15 cellular contexts compared by ENCODE assay signal in the genomic region with DNA sequence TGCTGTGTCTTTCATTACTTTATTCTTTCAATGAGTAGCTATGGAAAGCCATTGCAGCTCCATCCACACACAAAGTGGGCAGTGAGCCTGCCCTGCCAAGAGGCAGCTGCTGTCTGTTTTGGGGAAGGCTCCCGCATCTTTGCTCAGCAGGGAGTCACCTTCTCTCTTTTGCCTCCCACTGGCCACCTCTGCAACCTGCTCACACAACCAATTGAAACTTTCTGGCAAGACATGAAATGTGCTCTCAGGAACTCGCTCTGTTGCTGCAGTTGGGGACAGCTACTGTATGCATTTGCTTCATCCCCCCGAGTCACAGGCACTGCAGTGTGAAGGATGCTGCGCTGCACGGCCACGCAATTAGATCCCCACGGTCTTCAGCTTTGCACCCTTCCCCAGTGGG.
A peak's percentile ranks its signal among the peaks of the same experiment; 100 is the strongest.
DNase-seq lines count a peak whose midpoint lies in the region; ATAC-seq, FAIRE-seq and TF ChIP-seq lines count a peak whose summit lies in the region.
"Had no signal": no experiment of that assay in that cellular context is flagged by ENCODE, and none has a peak within 500 bp of the region (broad histone marks: within the 10 kb centered on the region; RNA-seq: fewer than 3 reads in every experiment).

No MANE protein-coding gene starts in this region.

- no peak overlapping the region for H3K4ac ChIP-seq in H1 (replicated peaks; ENCODE audit: insufficient read length, low read depth, low read length)

- H4K20me1 ChIP-seq in H1 (replicated peaks in 1 of 2; ENCODE audit: control insufficient read depth in 1 of 2, insufficient read depth in 2 of 2, low read length in 2 of 2) = no peaks in the 10 kb centered on the region

- TF ChIP-seq POLR2A in H1 (IDR thresholded peaks at IDR 0.05; ENCODE audit: control extremely low read depth in 1 of 2, low read depth in 2 of 2, low read length in 2 of 2) = no peak
- no peak for TF ChIP-seq POLR2A in breast epithelium (IDR thresholded peaks at IDR 0.05)

- FAIRE-seq in H1 (lab: Jason Lieb, UNC) = peak; percentile 74
- FAIRE-seq: A549 had no signal

- H4K8ac ChIP-seq in H1 (ENCODE audit: extremely low read depth, insufficient read depth, low read length) = no peak overlapping the region

- H3K9ac ChIP-seq in H1 (replicated peaks in 1 of 4; ENCODE audit: extremely low read depth in 1 of 4, low read depth in 3 of 4, low read length in 3 of 4) = no peak overlapping the region
- H3K9ac ChIP-seq: GM23248 had no signal

- H3K27ac ChIP-seq in HEK293 (ENCODE audit: extremely low read depth, low read depth, low read length) = no peak overlapping the region
- no peak overlapping the region for H3K27ac ChIP-seq in H1 (ENCODE audit: low read depth, low read length)
- no peak overlapping the region for H3K27ac ChIP-seq in breast epithelium
- H3K27ac ChIP-seq: A549, C4-2B, GM23248, HL-60 had no signal

- ATAC-seq in left cardiac atrium = no peak
- ATAC-seq in activated naive CD4-positive, alpha-beta T cell treated with anti-CD3 and anti-CD28 coated beads, Interleukin-2, amount 50 U/mL, for 72 hours = no peak
- ATAC-seq: A549, HCT116 had no signal

- no peaks in the 10 kb centered on the region for H3K9me3 ChIP-seq in HEK293 (ENCODE audit: control insufficient read depth, insufficient read depth, low read depth, low read length)
- no peaks in the 10 kb centered on the region for H3K9me3 ChIP-seq in H1 (ENCODE audit: insufficient read depth in 2 of 2, low read depth in 1 of 2, low read length in 1 of 2)
- no peaks in the 10 kb centered on the region for H3K9me3 ChIP-seq in breast epithelium
- H3K9me3 ChIP-seq: A549, BE2C had no signal

- no peak overlapping the region for H2BK15ac ChIP-seq in H1 (ENCODE audit: low read length)

- H3K4me3 ChIP-seq in H7 (ENCODE audit: insufficient read depth, low read depth, low read length) (no peak overlapping the region), HEK293 (ENCODE audit: low read depth, low read length) (no peak overlapping the region), H1 (ENCODE audit: extremely low read depth in 1 of 4, insufficient read depth in 2 of 4, low read depth in 3 of 4, low read length in 4 of 4) (no peak overlapping the region), breast epithelium (no peak overlapping the region)
- H3K4me3 ChIP-seq: A549, GM23248 had no signal

- DNase-seq in H7 (peak; percentile 32), H1 (ENCODE audit: low read depth in 1 of 2, low spot score in 2 of 2) (peak in 1 of 2 experiments; percentile 55), iPS-NIHi7 (ENCODE audit: extremely low spot score) (peak; percentile 32), left cardiac atrium (no peak), breast epithelium (ENCODE audit: low spot score in 2 of 2) (no peak), G401 (ENCODE audit: low spot score) (no peak)
- no peak for DNase-seq in activated naive CD4-positive, alpha-beta T cell treated with anti-CD3 and anti-CD28 coated beads, Interleukin-2, amount 50 U/mL, for 72 hours (ENCODE audit: low spot score in 2 of 2)
- DNase-seq: BE2C; CD4-positive, alpha-beta memory T cell; GM23248 had no signal

- no peak overlapping the region for H2BK5ac ChIP-seq in H1 (ENCODE audit: low read depth, low read length)

- peak overlapping the region; percentile 73; the same call in 1 of the 2 replicates for H3K18ac ChIP-seq in H1 (ENCODE audit: extremely low read depth, low read length)

- no peak for TF ChIP-seq CTCF in HEK293 (tag by site-specific recombination; IDR thresholded peaks at IDR 0.05)
- peak in 2 of 3 experiments; percentile 22 to 45; a peak in 2 of 4 replicates for TF ChIP-seq CTCF in H1 (IDR thresholded peaks at IDR 0.05; ENCODE audit: control extremely low read depth in 1 of 3, insufficient read depth in 1 of 3, low read depth in 1 of 3, low read length in 3 of 3)
- no peak for TF ChIP-seq CTCF in breast epithelium (IDR thresholded peaks at IDR 0.05)

- POLR2A ChIA-PET in HEK293 (lab: Yijun Ruan, JAX) = no interaction called here
- POLR2A ChIA-PET in H1 (lab: Charles Lee; ENCODE audit: partially characterized antibody) = interaction anchor here (0.6 to 1.6 kb wide), 4 partner anchors 14 to 281 kb away, joined by 3 to 5 read pairs (median 4); no protein-coding TSS in a partner anchor

- peak overlapping the region in 1 of 2 experiments; percentile 10; a peak in 1 of 4 replicates for H3K4me2 ChIP-seq in H1 (ENCODE audit: insufficient read depth in 1 of 2, low read depth in 2 of 2, low read length in 2 of 2)
- H3K4me2 ChIP-seq: A549 had no signal

- H2BK20ac ChIP-seq in H1 (ENCODE audit: low read length) = no peak overlapping the region

- H2BK12ac ChIP-seq in H1 (ENCODE audit: low read depth, low read length) = peak overlapping the region; percentile 45; the same call in 1 of the 2 replicates

- no peak overlapping the region for H3K23ac ChIP-seq in H1 (ENCODE audit: insufficient read length)

- H3K79me1 ChIP-seq in H1 (ENCODE audit: low read depth, low read length) = no peaks in the 10 kb centered on the region

- H4K91ac ChIP-seq in H1 (replicated peaks; ENCODE audit: insufficient read length, low read length) = no peak overlapping the region

- no peak overlapping the region for H4K5ac ChIP-seq in H1 (ENCODE audit: insufficient read length, low read depth, low read length)

- H3K4me1 ChIP-seq in HEK293 (ENCODE audit: control insufficient read depth, insufficient read depth, low read length) (no peaks in the 10 kb centered on the region), H1 (replicated peaks in 1 of 4; ENCODE audit: control insufficient read depth in 3 of 4, insufficient read depth in 4 of 4, low read length in 3 of 4) (peaks cover 2 to 7% (median 4%) of the 10 kb centered on the region in 4 experiments; a peak in 4 of 7 replicates), breast epithelium (no peaks in the 10 kb centered on the region)
- H3K4me1 ChIP-seq: A549, BE2C had no signal

- H3K14ac ChIP-seq in H1 (ENCODE audit: insufficient read length) = no peak overlapping the region

- no peak overlapping the region for H2AK5ac ChIP-seq in H1 (ENCODE audit: low read depth, low read length)

- H3K79me2 ChIP-seq in H1 (ENCODE audit: control insufficient read depth in 1 of 2, insufficient read depth in 2 of 2, low read length in 2 of 2) = no peaks in the 10 kb centered on the region

- 73% methylated on average over 7 of the region's 7 CpGs; no CpG with 5 or more reads in 1 of the 2 experiments for WGBS in H1 (ENCODE audit: extremely low coverage in 1 of 2, insufficient coverage in 1 of 2, insufficient read length in 1 of 2, insufficient replicate concordance in 2 of 2, low coverage in 1 of 2, low lambda C conversion rate in 2 of 2, missing lambda C conversion rate in 1 of 2), 2 experiments

- H3K36me3 Mint-ChIP-seq in activated naive CD4-positive, alpha-beta T cell treated with anti-CD3 and anti-CD28 coated beads, Interleukin-2, amount 50 U/mL, for 72 hours = no peaks in the 10 kb centered on the region
- H3K36me3 Mint-ChIP-seq: CD4-positive, alpha-beta memory T cell had no signal

- in situ Hi-C loops in G401 (cut with HindIII; ENCODE audit: low sequenced_read_pairs) = no loop called here

- intact Hi-C loops in left cardiac atrium (cut with DNase I) (no loop called here), breast epithelium (cut with DNase I; ENCODE audit: low total_unique reads) (no loop called here)

- no peak overlapping the region for H3K56ac ChIP-seq in H1 (replicated peaks; ENCODE audit: insufficient read length, low read depth, low read length)

- no peak for TF ChIP-seq EP300 in H1 (IDR thresholded peaks at IDR 0.05; ENCODE audit: borderline replicate concordance in 1 of 2, low read depth in 2 of 2, low read length in 2 of 2)

- no peaks in the 10 kb centered on the region for H3K23me2 ChIP-seq in H1 (ENCODE audit: low read depth, low read length)

- H3K27me3 ChIP-seq in H7 (ENCODE audit: control insufficient read depth, insufficient read depth, low read length) = no peaks in the 10 kb centered on the region
- no peaks in the 10 kb centered on the region for H3K27me3 ChIP-seq in H1 (replicated peaks in 1 of 4; ENCODE audit: control insufficient read depth in 3 of 4, extremely low read depth in 1 of 4, insufficient read depth in 3 of 4, low read length in 3 of 4)
- no peaks in the 10 kb centered on the region for H3K27me3 ChIP-seq in breast epithelium

- no peak overlapping the region for H2AFZ ChIP-seq in H1 (ENCODE audit: low read length)
- H2AFZ ChIP-seq: GM23248 had no signal

- TF ChIP-seq RAD21 in H1 (IDR thresholded peaks at IDR 0.05 in 1 of 2, conservative IDR thresholded peaks at IDR 0.05 in 1 of 2; ENCODE audit: low read depth in 2 of 2, low read length in 2 of 2) = peak in 1 of 2 experiments; percentile 17; a peak in 1 of 4 replicates

- H3K27ac Mint-ChIP-seq in activated naive CD4-positive, alpha-beta T cell treated with anti-CD3 and anti-CD28 coated beads, Interleukin-2, amount 50 U/mL, for 72 hours = no peak overlapping the region

- no peaks in the 10 kb centered on the region for H3K9me3 Mint-ChIP-seq in activated naive CD4-positive, alpha-beta T cell treated with anti-CD3 and anti-CD28 coated beads, Interleukin-2, amount 50 U/mL, for 72 hours
- H3K9me3 Mint-ChIP-seq: CD4-positive, alpha-beta memory T cell had no signal

- no peak overlapping the region for H2BK120ac ChIP-seq in H1 (replicated peaks; ENCODE audit: low read depth, low read length)

- H3K36me3 ChIP-seq in H7 (replicated peaks; ENCODE audit: control insufficient read depth, insufficient read depth, low read length) (no peaks in the 10 kb centered on the region), HEK293 (ENCODE audit: control insufficient read depth in 2 of 2, insufficient read depth in 1 of 2, low read length in 2 of 2) (no peaks in the 10 kb centered on the region), H1 (ENCODE audit: control insufficient read depth in 2 of 4, insufficient read depth in 4 of 4, low read length in 3 of 4) (no peaks in the 10 kb centered on the region), breast epithelium (no peaks in the 10 kb centered on the region)
- H3K36me3 ChIP-seq: BE2C had no signal

- CTCF ChIA-PET in HEK293 (lab: Yijun Ruan, JAX) = interaction anchor here (0.5 to 2.3 kb wide), 6 partner anchors 11 to 458 kb away, joined by 3 to 11 read pairs (median 5); no protein-coding TSS in a partner anchor
- CTCF ChIA-PET in H1 (lab: Charles Lee; ENCODE audit: partially characterized antibody) = interaction anchor here (0.7 to 4.2 kb wide), 12 partner anchors 8 to 462 kb away, joined by 3 to 36 read pairs (median 4); no protein-coding TSS in a partner anchor

TF ChIP-seq in H1, 55 proteins besides CTCF, POLR2A, EP300 and RAD21:
- TF ChIP-seq SP2 (IDR thresholded peaks at IDR 0.05; ENCODE audit: low read length) (no peak), BCL11A (IDR thresholded peaks at IDR 0.05; ENCODE audit: low read depth in 2 of 2, low read length in 2 of 2) (no peak), HDAC2 (IDR thresholded peaks at IDR 0.05; ENCODE audit: borderline replicate concordance in 1 of 2, low read depth in 2 of 2, low read length in 2 of 2) (no peak)

Comparison
In these comparisons a context has a peak if more than half of its experiments do, and no peak if none do; other contexts are left out.
1. DNase-seq: peak in H7 (single experiment) and iPS-NIHi7 (single experiment); none in left cardiac atrium (single experiment), breast epithelium (0 of 2), G401 (single experiment) and activated naive CD4-positive, alpha-beta T cell treated with anti-CD3 and anti-CD28 coated beads, Interleukin-2, amount 50 U/mL, for 72 hours (0 of 2).
2. CTCF ChIP-seq: peak in H1 (2 of 3); none in HEK293 (single experiment) and breast epithelium (0 of 3).